ENCODE assay signal across 2 cellular contexts in genomic region chr20:37734228-37734980, GRCh38.
TF ChIP-seq lines count a peak whose summit lies in the region.

No MANE protein-coding gene starts in this region.

TF ChIP-seq in HEK293, 187 proteins besides CTCF, POLR2A, EP300 and RAD21 (continued from another document):
- 0 out of 2 replicates have a peak, but pooled peaks have one; percentile 21 for TF ChIP-seq ZNF600 (tag by site-specific recombination; IDR thresholded peaks at IDR 0.05)
- no peak for TF ChIP-seq ZNF404 (tag by site-specific recombination; IDR thresholded peaks at IDR 0.05)
- 0 out of 2 replicates have a peak, but pooled peaks have one; percentile 40 for TF ChIP-seq ZBTB17 (tag by site-specific recombination; IDR thresholded peaks at IDR 0.05)
- TF ChIP-seq OSR2 (tag by site-specific recombination; IDR thresholded peaks at IDR 0.05): peak; percentile 65; the same call in 1 of the 2 replicates
- 0 out of 2 replicates have a peak, but pooled peaks have one; percentile 24 for TF ChIP-seq ZEB2 (tag by site-specific recombination; IDR thresholded peaks at IDR 0.05)
- TF ChIP-seq ZFP41 (tag by site-specific recombination; IDR thresholded peaks at IDR 0.05; ENCODE audit: borderline replicate concordance): no peak
- 0 out of 2 replicates have a peak, but pooled peaks have one; percentile 37 for TF ChIP-seq ZNF692 (tag by site-specific recombination; IDR thresholded peaks at IDR 0.05)
- no peak for TF ChIP-seq ZNF626 (tag by site-specific recombination; IDR thresholded peaks at IDR 0.05)
- peak; percentile 94 for TF ChIP-seq PRDM6 (tag by site-specific recombination; IDR thresholded peaks at IDR 0.05)
- TF ChIP-seq PRDM10 (tag by site-specific recombination; IDR thresholded peaks at IDR 0.05): peak; percentile 50; the same call in 1 of the 2 replicates

TF ChIP-seq in HepG2, 621 proteins besides CTCF, POLR2A, EP300 and RAD21:
- TF ChIP-seq, protein P1, sequence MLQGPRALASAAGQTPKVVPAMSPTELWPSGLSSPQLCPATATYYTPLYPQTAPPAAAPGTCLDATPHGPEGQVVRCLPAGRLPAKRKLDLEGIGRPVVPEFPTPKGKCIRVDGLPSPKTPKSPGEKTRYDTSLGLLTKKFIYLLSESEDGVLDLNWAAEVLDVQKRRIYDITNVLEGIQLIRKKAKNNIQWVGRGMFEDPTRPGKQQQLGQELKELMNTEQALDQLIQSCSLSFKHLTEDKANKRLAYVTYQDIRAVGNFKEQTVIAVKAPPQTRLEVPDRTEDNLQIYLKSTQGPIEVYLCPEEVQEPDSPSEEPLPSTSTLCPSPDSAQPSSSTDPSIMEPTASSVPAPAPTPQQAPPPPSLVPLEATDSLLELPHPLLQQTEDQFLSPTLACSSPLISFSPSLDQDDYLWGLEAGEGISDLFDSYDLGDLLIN (CRISPR knock-in tag; IDR thresholded peaks at IDR 0.05; ENCODE audit: borderline replicate concordance): no peak
- no peak for TF ChIP-seq PBX3 (CRISPR knock-in tag; IDR thresholded peaks at IDR 0.05; ENCODE audit: borderline replicate concordance)
- TF ChIP-seq TGIF2 (CRISPR knock-in tag; IDR thresholded peaks at IDR 0.05): 0 out of 2 replicates have a peak, but pooled peaks have one; percentile 25
- TF ChIP-seq ISL2 (CRISPR knock-in tag; IDR thresholded peaks at IDR 0.05): no peak
- no peak for TF ChIP-seq ZNF761 (CRISPR knock-in tag; conservative IDR thresholded peaks at IDR 0.05)
- TF ChIP-seq ZNF646 (CRISPR knock-in tag; IDR thresholded peaks at IDR 0.05): no peak
